In genomic region chr17:74491645-74492044, GRCh38 we compare ENCODE assay signal across 1 cellular context.
TF ChIP-seq lines count a peak whose summit lies in the region.

No MANE protein-coding gene starts in this region.

TF ChIP-seq in K562, 482 proteins besides CTCF, POLR2A, EP300 and RAD21:
- TF ChIP-seq, protein P1, sequence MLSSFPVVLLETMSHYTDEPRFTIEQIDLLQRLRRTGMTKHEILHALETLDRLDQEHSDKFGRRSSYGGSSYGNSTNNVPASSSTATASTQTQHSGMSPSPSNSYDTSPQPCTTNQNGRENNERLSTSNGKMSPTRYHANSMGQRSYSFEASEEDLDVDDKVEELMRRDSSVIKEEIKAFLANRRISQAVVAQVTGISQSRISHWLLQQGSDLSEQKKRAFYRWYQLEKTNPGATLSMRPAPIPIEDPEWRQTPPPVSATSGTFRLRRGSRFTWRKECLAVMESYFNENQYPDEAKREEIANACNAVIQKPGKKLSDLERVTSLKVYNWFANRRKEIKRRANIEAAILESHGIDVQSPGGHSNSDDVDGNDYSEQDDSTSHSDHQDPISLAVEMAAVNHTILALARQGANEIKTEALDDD (IDR thresholded peaks at IDR 0.05): peak; percentile 21; the same call in 1 of the 2 replicates
- no peak for TF ChIP-seq JUNB (CRISPR knock-in tag; conservative IDR thresholded peaks at IDR 0.05)
- TF ChIP-seq, protein P2, sequence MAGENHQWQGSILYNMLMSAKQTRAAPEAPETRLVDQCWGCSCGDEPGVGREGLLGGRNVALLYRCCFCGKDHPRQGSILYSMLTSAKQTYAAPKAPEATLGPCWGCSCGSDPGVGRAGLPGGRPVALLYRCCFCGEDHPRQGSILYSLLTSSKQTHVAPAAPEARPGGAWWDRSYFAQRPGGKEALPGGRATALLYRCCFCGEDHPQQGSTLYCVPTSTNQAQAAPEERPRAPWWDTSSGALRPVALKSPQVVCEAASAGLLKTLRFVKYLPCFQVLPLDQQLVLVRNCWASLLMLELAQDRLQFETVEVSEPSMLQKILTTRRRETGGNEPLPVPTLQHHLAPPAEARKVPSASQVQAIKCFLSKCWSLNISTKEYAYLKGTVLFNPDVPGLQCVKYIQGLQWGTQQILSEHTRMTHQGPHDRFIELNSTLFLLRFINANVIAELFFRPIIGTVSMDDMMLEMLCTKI (IDR thresholded peaks at IDR 0.05; ENCODE audit: partially characterized antibody): no peak
